In genomic region chr4:49000806-49001205, GRCh38 we compare ENCODE assay signal across 20 cellular contexts. TPM values are rescaled to one million over a fixed set of nuclear protein-coding genes. Genes with fewer than 3 reads are reported as not detected.
"Had no signal": no experiment of that assay in that cellular context is flagged by ENCODE, and none has a peak within 500 bp of the region (broad histone marks: within the 10 kb centered on the region; RNA-seq: fewer than 3 reads in every experiment).

No MANE protein-coding gene starts in this region.

- H3K4me1 ChIP-seq: colonic mucosa, esophagus muscularis mucosa, psoas muscle had no signal

- H3K27ac ChIP-seq: colonic mucosa, esophagus muscularis mucosa, neutrophil, psoas muscle, skin epidermis had no signal

- H3K27me3 ChIP-seq: colonic mucosa, esophagus muscularis mucosa, neutrophil had no signal

- DNase-seq: colonic mucosa; dermis blood vessel endothelial cell; immature natural killer cell; kidney; mucosa of descending colon; naive thymus-derived CD8-positive, alpha-beta T cell; psoas muscle; stimulated activated CD4-positive, alpha-beta T cell treated with anti-CD3 and anti-CD28 coated beads, Interleukin-2, amount 100 ng/mL, for 24 hours; stimulated activated CD4-positive, alpha-beta T cell treated with anti-CD3 and anti-CD28 coated beads, Interleukin-4, amount 100 ng/mL, for 4 hours; stimulated activated naive B cell treated with anti-CD40 and anti-IgM and Interleukin-4, amounts not matched to agents 10 μg/mL and 1 μg/mL and 100 μg/mL, for 72 hours; trophoblast cell had no signal

- H3K36me3 ChIP-seq: colonic mucosa, esophagus muscularis mucosa, neutrophil had no signal

- H3K9me3 ChIP-seq: colonic mucosa, esophagus muscularis mucosa, mucosa of descending colon, neutrophil, psoas muscle had no signal

- FAIRE-seq: endothelial cell of umbilical vein, kidney had no signal

- H3K4me3 ChIP-seq: colonic mucosa, esophagus muscularis mucosa, mucosa of descending colon, psoas muscle, skin epidermis had no signal

- ATAC-seq: mucosa of descending colon; naive thymus-derived CD8-positive, alpha-beta T cell; psoas muscle; sciatic nerve; stimulated activated naive B cell treated with anti-CD40 and anti-IgM and Interleukin-4, amounts not matched to agents 10 μg/mL and 1 μg/mL and 100 μg/mL, for 72 hours had no signal

RNA-seq across cellular contexts. Expression of gene CWH43, which starts 14.7 kb away (rescaled TPM):
- total RNA-seq: cerebellum; dermis blood vessel endothelial cell; endothelial cell of umbilical vein; esophagus muscularis mucosa; fibroblast of villous mesenchyme; naive thymus-derived CD8-positive, alpha-beta T cell; osteoblast; psoas muscle; sciatic nerve had no signal
- polyA plus RNA-seq: endothelial cell of umbilical vein; immature natural killer cell; naive thymus-derived CD8-positive, alpha-beta T cell; neural cell; psoas muscle had no signal
